Comparison of ENCODE assay signal across 29 cellular contexts in the genomic region with DNA sequence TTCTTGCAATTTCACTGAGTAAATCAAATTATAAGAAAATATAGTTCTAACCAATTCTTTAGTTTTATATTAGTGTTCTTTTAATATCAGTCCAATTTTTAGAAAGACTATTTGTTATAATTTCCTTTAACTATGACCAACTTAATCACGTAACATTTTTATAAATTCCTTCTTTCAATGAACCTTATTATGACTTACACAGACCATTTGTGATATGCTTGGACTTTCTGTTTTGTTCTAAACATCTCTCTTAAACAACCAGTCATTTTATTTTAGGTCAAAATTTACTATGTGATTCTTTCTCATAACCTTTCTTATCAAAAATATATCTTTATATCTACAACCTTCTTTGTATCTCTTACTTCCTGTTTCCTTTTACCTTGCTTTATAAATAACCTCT. TPM values are rescaled to one million over a fixed set of nuclear protein-coding genes. Genes with fewer than 3 reads are reported as not detected.
A peak's percentile ranks its signal among the peaks of the same experiment; 100 is the strongest.
DNase-seq lines count a peak whose midpoint lies in the region; ATAC-seq, FAIRE-seq and TF ChIP-seq lines count a peak whose summit lies in the region.
"Had no signal": no experiment of that assay in that cellular context is flagged by ENCODE, and none has a peak within 500 bp of the region (broad histone marks: within the 10 kb centered on the region; RNA-seq: fewer than 3 reads in every experiment).

No MANE protein-coding gene starts in this region.

- BruUV-seq in MCF 10A (replicated peaks; lab: Mats Ljungman, UMichigan), result no TSS peak

- FAIRE-seq in pancreas (lab: Jason Lieb, UNC), result peak; percentile 37
- FAIRE-seq: HTR-8/SVneo had no signal

- intact Hi-C loops in MCF 10A (cut with micrococcal nuclease), result no loop called here
- intact Hi-C loops in breast epithelium (cut with DNase I; ENCODE audit: low total_unique reads), result loop anchor here (10.0 kb wide), 1 partner anchor 123 kb away; no protein-coding TSS in a partner anchor
- intact Hi-C loops in pancreas (cut with DNase I), result loop anchor here in 1 of 3 donors (10.0 kb wide), 2 partner anchors 97 to 403 kb away; partner anchors contain the start of gene CCDC68

- POLR2A ChIA-PET in MCF 10A (lab: Yijun Ruan, JAX), result interaction anchor here (1.2 kb wide), 1 partner anchor 100 kb away, joined by 3 read pairs; no protein-coding TSS in a partner anchor

- WGBS in pancreas, 2 donors, result 99 to 100% methylated on average over 1 of the region's 1 CpG

- H3K36me3 Mint-ChIP-seq in MCF 10A (ENCODE audit: insufficient read depth, unreplicated experiment), result no peaks in the 10 kb centered on the region
- H3K36me3 Mint-ChIP-seq: CD4-positive, CD25-positive, alpha-beta regulatory T cell had no signal

- H3K4me1 ChIP-seq in breast epithelium, result no peaks in the 10 kb centered on the region
- H3K4me1 ChIP-seq in pancreas, result no peaks in the 10 kb centered on the region
- H3K4me1 ChIP-seq: Caco-2 had no signal

- TF ChIP-seq POLR2A in breast epithelium (IDR thresholded peaks at IDR 0.05), result no peak

- H3K4me1 Mint-ChIP-seq in MCF 10A (ENCODE audit: insufficient read depth, unreplicated experiment), result no peaks in the 10 kb centered on the region
- H3K4me1 Mint-ChIP-seq: CD4-positive, CD25-positive, alpha-beta regulatory T cell had no signal

- in situ Hi-C loops in GM13976 (cut with MboI; ENCODE audit: low sequenced_read_pairs, unreplicated experiment), result no loop called here

- no peaks in the 10 kb centered on the region for H3K27me3 ChIP-seq in breast epithelium
- H3K27me3 ChIP-seq in pancreas, result no peaks in the 10 kb centered on the region

- H3K36me3 ChIP-seq in breast epithelium (no peaks in the 10 kb centered on the region), pancreas (no peaks in the 10 kb centered on the region)

- TF ChIP-seq CTCF in MCF 10A (IDR thresholded peaks at IDR 0.05; ENCODE audit: unreplicated experiment) (no peak), breast epithelium (IDR thresholded peaks at IDR 0.05) (no peak), pancreas (IDR thresholded peaks at IDR 0.05) (no peak), GM13976 (IDR thresholded peaks at IDR 0.05; ENCODE audit: borderline replicate concordance, control extremely low read depth, extremely low read depth, insufficient read depth, missing control alignments) (no peak)

- H3K27ac Mint-ChIP-seq in MCF 10A (ENCODE audit: low read depth, unreplicated experiment), result no peak overlapping the region
- H3K27ac Mint-ChIP-seq: CD4-positive, CD25-positive, alpha-beta regulatory T cell had no signal

- DNase-seq in MCF 10A (ENCODE audit: unreplicated experiment) (peak; percentile 31), breast epithelium (ENCODE audit: low spot score in 2 of 2) (no peak), Kasumi-1 (lab: John Stamatoyannopoulos, UW) (peak; percentile 8 to 23), RKO (ENCODE audit: low spot score) (peak; percentile 4), pancreas (no peak), GM13976 (ENCODE audit: low spot score) (no peak)
- DNase-seq in activated CD4-positive, alpha-beta T cell treated with anti-CD3 and anti-CD28 coated beads, Interleukin-2, amount 50 U/mL, for 4 hours, result no peak
- DNase-seq: Caco-2; CD4-positive, CD25-positive, alpha-beta regulatory T cell; DMS153; EL; IMR-90; MM.1S; NCI-H1092; NCI-H146; NCI-H2029; NCI-H226; NCI-H510A treated with DMSO at 0.1 percent for 48 hours; NCI-H748 treated with DMSO at 0.1 percent for 48 hours; PC-3; RPMI8226; SHP77; T-helper 2 cell had no signal

- CTCF ChIA-PET in MCF 10A (lab: Yijun Ruan, JAX), result interaction anchor here (1.0 to 1.1 kb wide), 2 partner anchors 11 to 107 kb away, joined by 3 read pairs; no protein-coding TSS in a partner anchor

- H3K4me3 Mint-ChIP-seq in MCF 10A (ENCODE audit: unreplicated experiment), result no peak overlapping the region
- H3K4me3 Mint-ChIP-seq: CD4-positive, CD25-positive, alpha-beta regulatory T cell had no signal

- H3K27ac ChIP-seq in breast epithelium, result no peak overlapping the region
- no peak overlapping the region for H3K27ac ChIP-seq in pancreas
- H3K27ac ChIP-seq: KMS-11 had no signal

- H3K4me3 ChIP-seq in breast epithelium, result no peak overlapping the region
- H3K4me3 ChIP-seq in pancreas, result no peak overlapping the region

- no peaks in the 10 kb centered on the region for H3K9me3 Mint-ChIP-seq in MCF 10A (ENCODE audit: unreplicated experiment)

- ATAC-seq in pancreas (no peak), HG03135 (IDR thresholded peaks at IDR 0.05; ENCODE audit: unreplicated experiment) (no peak)
- ATAC-seq: PC-3 had no signal

- H3K27me3 Mint-ChIP-seq in MCF 10A (ENCODE audit: insufficient read depth, unreplicated experiment), result no peaks in the 10 kb centered on the region
- H3K27me3 Mint-ChIP-seq: CD4-positive, CD25-positive, alpha-beta regulatory T cell had no signal

- H3K9me3 ChIP-seq in breast epithelium, result no peaks in the 10 kb centered on the region
- H3K9me3 ChIP-seq in pancreas, result no peaks in the 10 kb centered on the region
- H3K9me3 ChIP-seq: Caco-2 had no signal

RNA-seq across cellular contexts. Expression of gene DYNAP, which starts 39.5 kb away (rescaled TPM):
- total RNA-seq in MCF 10A (2022) (0.59 and 0.86 TPM in 2 replicates), breast epithelium (not detected), pancreas (not detected)
- not detected for polyA plus RNA-seq in pancreas
- total RNA-seq: A673; Caco-2; CD4-positive, CD25-positive, alpha-beta regulatory T cell; H4; IMR-90; PC-3 had no signal
- polyA plus RNA-seq: BJ; CD4-positive, CD25-positive, alpha-beta regulatory T cell; IMR-90 had no signal

Comparison
In these comparisons a context has a peak if more than half of its experiments do, and no peak if none do; other contexts are left out.
1. DNase-seq: peak in MCF 10A (single experiment), Kasumi-1 (2 of 2) and RKO (single experiment); none in breast epithelium (0 of 2), pancreas (0 of 6), GM13976 (single experiment) and activated CD4-positive, alpha-beta T cell treated with anti-CD3 and anti-CD28 coated beads, Interleukin-2, amount 50 U/mL, for 4 hours (0 of 2).